Comparison of ENCODE assay signal across 30 cellular contexts in genomic region chr4:151796106-151796505, GRCh38.
"Had no signal": no experiment of that assay in that cellular context is flagged by ENCODE, and none has a peak within 500 bp of the region (broad histone marks: within the 10 kb centered on the region; RNA-seq: fewer than 3 reads in every experiment).

No MANE protein-coding gene starts in this region.

- H2AFZ ChIP-seq: hepatocyte had no signal

- H3K36me3 ChIP-seq: adrenal gland, cardiac muscle cell, colonic mucosa, esophagus squamous epithelium, gastroesophageal sphincter, heart right ventricle, WERI-Rb-1 had no signal

- H3K79me2 ChIP-seq: hepatocyte had no signal

- H3K27ac ChIP-seq: adrenal gland, body of pancreas, cardiac muscle cell, colonic mucosa, epithelial cell of prostate, gastroesophageal sphincter, heart right ventricle, hepatocyte, WERI-Rb-1 had no signal

- H3K4me3 ChIP-seq: adrenal gland, body of pancreas, cardiac muscle cell, colonic mucosa, esophagus squamous epithelium, gastroesophageal sphincter, heart right ventricle, hepatocyte had no signal

- DNase-seq: activated B cell treated with CpG ODN at 0.5 μM for 24 hours; activated CD4-positive, alpha-beta T cell treated with anti-CD3 and anti-CD28 coated beads for 48 hours; activated CD4-positive, alpha-beta T cell treated with anti-CD3 and anti-CD28 coated beads, Interleukin-2, amount 50 U/mL, for 1 hour; activated CD4-positive, alpha-beta T cell treated with anti-CD3 and anti-CD28 coated beads, Interleukin-2, amount 50 U/mL, for 48 hours; activated CD8-positive, alpha-beta memory T cell treated with anti-CD3 and anti-CD28 coated beads for 24 hours; activated CD8-positive, alpha-beta T cell treated with anti-CD3 and anti-CD28 coated beads for 36 hours; activated effector memory CD4-positive, alpha-beta T cell treated with Interleukin-2 at 50 U/mL for 16 hours; activated naive CD4-positive, alpha-beta T cell treated with anti-CD3 and anti-CD28 coated beads for 36 hours; activated naive CD8-positive, alpha-beta T cell treated with anti-CD3 and anti-CD28 coated beads for 36 hours; activated naive CD8-positive, alpha-beta T cell treated with anti-CD3 and anti-CD28 coated beads, Interleukin-2, amount 50 U/mL, for 24 hours; activated T-cell treated with anti-CD3 and anti-CD28 coated beads, Interleukin-2, amount 50 U/mL, for 4 hours; adrenal gland; amygdala; aorta; body of pancreas; central memory CD4-positive, alpha-beta T cell; cerebellar nuclear complex; colonic mucosa; effector CD8-positive, alpha-beta T cell; esophagus squamous epithelium; foreskin melanocyte; heart right ventricle; T1000; WERI-Rb-1 had no signal

- H3K27me3 ChIP-seq: adrenal gland, body of pancreas, cardiac muscle cell, colonic mucosa, esophagus squamous epithelium, gastroesophageal sphincter, heart right ventricle, hepatocyte had no signal

- H3K4me2 ChIP-seq: hepatocyte had no signal

- FAIRE-seq: endometrium, endothelial cell of umbilical vein had no signal

- H3K9me3 ChIP-seq: adrenal gland, body of pancreas, colonic mucosa, esophagus squamous epithelium, gastroesophageal sphincter, heart right ventricle had no signal
